ENCODE assay signal across 14 cellular contexts in genomic region chr1:64598100-64598571, GRCh38.
DNase-seq lines count a peak whose midpoint lies in the region; ATAC-seq and TF ChIP-seq lines count a peak whose summit lies in the region.
"Had no signal": no experiment of that assay in that cellular context is flagged by ENCODE, and none has a peak within 500 bp of the region (broad histone marks: within the 10 kb centered on the region; RNA-seq: fewer than 3 reads in every experiment).

No MANE protein-coding gene starts in this region.

- no peaks in the 10 kb centered on the region for H3K9me2 ChIP-seq in PC-3 (replicated peaks; ENCODE audit: low read length)

- DNase-seq in ELR (ENCODE audit: low read depth) (peak; percentile 89), PC-3 (peak; percentile 42), fibroblast of lung (ENCODE audit: low read depth in 2 of 2) (peak; percentile 15 to 85), ureter (ENCODE audit: low spot score) (no peak), T-helper 1 cell (no peak)
- DNase-seq: activated CD4-positive, alpha-beta T cell treated with anti-CD3 and anti-CD28 coated beads for 1 hour; DMS79; NCI-H2081; stimulated activated naive CD8-positive, alpha-beta T cell treated with anti-CD3 and anti-CD28 coated beads, Interleukin-15, Interleukin-2, amounts not matched to agents 100 U/mL and 50 U/mL, for 24 hours had no signal

- no peak for TF ChIP-seq CTCF in PC-3 (conservative IDR thresholded peaks at IDR 0.05; ENCODE audit: low read depth, low read length)
- TF ChIP-seq CTCF in fibroblast of lung (conservative IDR thresholded peaks at IDR 0.05 in 1 of 2, IDR thresholded peaks at IDR 0.05 in 1 of 2; ENCODE audit: low read depth in 1 of 2, low read length in 2 of 2): no peak
- TF ChIP-seq CTCF in parathyroid adenoma (IDR thresholded peaks at IDR 0.05): no peak

- H3K27me3 ChIP-seq in PC-3 (ENCODE audit: low read length) (no peaks in the 10 kb centered on the region), fibroblast of lung (ENCODE audit: control insufficient read depth, insufficient read depth, low read length) (no peaks in the 10 kb centered on the region), parathyroid adenoma (ENCODE audit: control insufficient read depth, insufficient read depth, low read length) (no peaks in the 10 kb centered on the region)

- H3K4me3 ChIP-seq in PC-3 (ENCODE audit: low read length): no peak overlapping the region
- peak overlapping the region in 1 of 4 experiments; percentile 26 for H3K4me3 ChIP-seq in fibroblast of lung (replicated peaks in 1 of 4; ENCODE audit: control extremely low read depth in 1 of 4, insufficient read depth in 1 of 4, low read depth in 3 of 4, low read length in 4 of 4)
- peak overlapping the region; percentile 24 for H3K4me3 ChIP-seq in parathyroid adenoma (ENCODE audit: low read depth, low read length)

- POLR2A ChIA-PET in PC-3 (lab: Charles Lee; ENCODE audit: unreplicated experiment): no interaction called here

- ATAC-seq in PC-3 (no peak), HG03378 (IDR thresholded peaks at IDR 0.05; ENCODE audit: unreplicated experiment) (no peak), HG03460 (IDR thresholded peaks at IDR 0.05; ENCODE audit: unreplicated experiment) (no peak)
- ATAC-seq: HCT116; Panc1; stimulated activated naive CD8-positive, alpha-beta T cell treated with anti-CD3 and anti-CD28 coated beads, Interleukin-15, Interleukin-2, amounts not matched to agents 100 U/mL and 50 U/mL, for 24 hours had no signal

- H4K20me1 ChIP-seq in PC-3 (ENCODE audit: low read length) (no peaks in the 10 kb centered on the region), fibroblast of lung (ENCODE audit: control insufficient read depth, extremely low read depth, insufficient read depth, low read length) (no peaks in the 10 kb centered on the region)

- H3K4me2 ChIP-seq in PC-3 (ENCODE audit: low read length): no peak overlapping the region
- H3K4me2 ChIP-seq in fibroblast of lung (ENCODE audit: extremely low read depth, insufficient read depth, low read length): no peak overlapping the region
- H3K4me2 ChIP-seq in parathyroid adenoma (ENCODE audit: low read length): peak overlapping the region; percentile 38

- intact Hi-C loops in PC-3 (cut with micrococcal nuclease): no loop called here

- CTCF ChIA-PET in PC-3 (lab: Charles Lee): no interaction called here

- no peak overlapping the region for H3K9ac ChIP-seq in PC-3 (ENCODE audit: low read length)
- H3K9ac ChIP-seq in fibroblast of lung (ENCODE audit: insufficient read depth, low read length): no peak overlapping the region
- no peak overlapping the region for H3K9ac ChIP-seq in parathyroid adenoma

- H3K36me3 ChIP-seq in PC-3 (ENCODE audit: low read depth, low read length) (no peaks in the 10 kb centered on the region), fibroblast of lung (ENCODE audit: control insufficient read depth, insufficient read depth, low read length) (no peaks in the 10 kb centered on the region), parathyroid adenoma (ENCODE audit: control insufficient read depth, insufficient read depth, low read length) (no peaks in the 10 kb centered on the region)

- H3K27ac ChIP-seq in PC-3 (ENCODE audit: low read length): no peak overlapping the region
- H3K27ac ChIP-seq in fibroblast of lung (ENCODE audit: insufficient read depth, low read length): no peak overlapping the region
- H3K27ac ChIP-seq in parathyroid adenoma: peak overlapping the region; percentile 93

- no TSS peak for BruUV-seq in PC-3 (replicated peaks; lab: Mats Ljungman, UMichigan)

- no peaks in the 10 kb centered on the region for H3F3A ChIP-seq in PC-3 (ENCODE audit: low read length, unreplicated experiment)

- H3K4me1 ChIP-seq in PC-3 (ENCODE audit: insufficient read depth, low read length) (no peaks in the 10 kb centered on the region), fibroblast of lung (ENCODE audit: control insufficient read depth, extremely low read depth, insufficient read depth, low read length) (peaks cover 2% of the 10 kb centered on the region), parathyroid adenoma (peaks cover 35% of the 10 kb centered on the region)

- H3K79me2 ChIP-seq in PC-3 (ENCODE audit: low read length): no peaks in the 10 kb centered on the region
- H3K79me2 ChIP-seq in fibroblast of lung (ENCODE audit: control insufficient read depth, insufficient read depth, low read length): no peaks in the 10 kb centered on the region
- H3K79me2 ChIP-seq in parathyroid adenoma: no peaks in the 10 kb centered on the region

- H3K9me3 ChIP-seq in PC-3 (ENCODE audit: low read length) (no peaks in the 10 kb centered on the region), fibroblast of lung (ENCODE audit: control insufficient read depth, insufficient read depth, low read depth, low read length) (no peaks in the 10 kb centered on the region), parathyroid adenoma (ENCODE audit: control insufficient read depth, low read length) (no peaks in the 10 kb centered on the region)

- H2AFZ ChIP-seq in PC-3 (ENCODE audit: low read length) (no peak overlapping the region), fibroblast of lung (ENCODE audit: low read length) (no peak overlapping the region), parathyroid adenoma (peak overlapping the region; percentile 29)

Comparison
In these comparisons a context has a peak if more than half of its experiments do, and no peak if none do; other contexts are left out.
1. DNase-seq: peak in ELR (single experiment), PC-3 (single experiment) and fibroblast of lung (2 of 2); none in ureter (single experiment) and T-helper 1 cell (0 of 5).